ENCODE assay signal across 19 cellular contexts in genomic region chr2:128568106-128568505, GRCh38.
"Had no signal": no experiment of that assay in that cellular context is flagged by ENCODE, and none has a peak within 500 bp of the region (broad histone marks: within the 10 kb centered on the region; RNA-seq: fewer than 3 reads in every experiment).

No MANE protein-coding gene starts in this region.

- FAIRE-seq: colon, TTC549 had no signal

- H3K27ac Mint-ChIP-seq: activated CD4-positive, alpha-beta T cell treated with anti-CD3 and anti-CD28 coated beads for 36 hours; activated naive CD8-positive, alpha-beta T cell; memory B cell; naive thymus-derived CD8-positive, alpha-beta T cell; stimulated activated naive B cell treated with anti-CD40 and anti-IgM and Interleukin-4, amounts not matched to agents 10 μg/mL and 1 μg/mL and 100 μg/mL, for 72 hours; T-helper 2 cell treated with Interferon-gamma antibody and Interleukin-4, amounts not matched to agents 5 μg/mL and 100 μg/mL, for 36 hours had no signal

- H3K4me1 ChIP-seq: body of pancreas, gastrocnemius medialis, parathyroid adenoma had no signal

- H3K27me3 Mint-ChIP-seq: activated naive CD8-positive, alpha-beta T cell had no signal

- H3K4me2 ChIP-seq: SK-N-SH had no signal

- H3K4me3 Mint-ChIP-seq: activated CD4-positive, alpha-beta T cell treated with anti-CD3 and anti-CD28 coated beads for 36 hours; activated naive CD8-positive, alpha-beta T cell; memory B cell; naive thymus-derived CD8-positive, alpha-beta T cell; stimulated activated naive B cell treated with anti-CD40 and anti-IgM and Interleukin-4, amounts not matched to agents 10 μg/mL and 1 μg/mL and 100 μg/mL, for 72 hours; T-helper 2 cell treated with Interferon-gamma antibody and Interleukin-4, amounts not matched to agents 5 μg/mL and 100 μg/mL, for 36 hours had no signal

- DNase-seq: activated CD4-positive, alpha-beta T cell treated with anti-CD3 and anti-CD28 coated beads for 36 hours; activated CD4-positive, alpha-beta T cell treated with anti-CD3 and anti-CD28 coated beads, Interleukin-2, amount 50 U/mL, for 48 hours; amniotic stem cell; body of pancreas; gastrocnemius medialis; islet precursor cell; left ventricle myocardium inferior; naive thymus-derived CD8-positive, alpha-beta T cell; SK-N-SH; stimulated activated CD4-positive, alpha-beta T cell treated with anti-CD3 and anti-CD28 coated beads, Interleukin-4, amount 100 ng/mL, for 4 hours; stimulated activated naive B cell treated with anti-CD40 and anti-IgM and Interleukin-4, amounts not matched to agents 10 μg/mL and 1 μg/mL and 100 μg/mL, for 72 hours had no signal

- H3K4me3 ChIP-seq: body of pancreas, gastrocnemius medialis, left ventricle myocardium inferior, thoracic aorta had no signal

- H2AFZ ChIP-seq: parathyroid adenoma had no signal

- H3K9ac ChIP-seq: parathyroid adenoma, SK-N-SH had no signal

- H3K36me3 Mint-ChIP-seq: activated naive CD8-positive, alpha-beta T cell; memory B cell; naive thymus-derived CD8-positive, alpha-beta T cell; stimulated activated naive B cell treated with anti-CD40 and anti-IgM and Interleukin-4, amounts not matched to agents 10 μg/mL and 1 μg/mL and 100 μg/mL, for 72 hours had no signal

- ATAC-seq: activated CD4-positive, alpha-beta T cell treated with anti-CD3 and anti-CD28 coated beads for 36 hours; body of pancreas; gastrocnemius medialis; naive thymus-derived CD8-positive, alpha-beta T cell; sciatic nerve; stimulated activated naive B cell treated with anti-CD40 and anti-IgM and Interleukin-4, amounts not matched to agents 10 μg/mL and 1 μg/mL and 100 μg/mL, for 72 hours had no signal

- H3K4me1 Mint-ChIP-seq: activated CD4-positive, alpha-beta T cell treated with anti-CD3 and anti-CD28 coated beads for 36 hours; memory B cell; naive thymus-derived CD8-positive, alpha-beta T cell; stimulated activated naive B cell treated with anti-CD40 and anti-IgM and Interleukin-4, amounts not matched to agents 10 μg/mL and 1 μg/mL and 100 μg/mL, for 72 hours had no signal

- H3K27me3 ChIP-seq: body of pancreas, gastrocnemius medialis had no signal

- H3K9me3 ChIP-seq: body of pancreas, gastrocnemius medialis, left ventricle myocardium inferior, SK-N-SH, thoracic aorta had no signal

- H3K9me3 Mint-ChIP-seq: memory B cell; naive thymus-derived CD8-positive, alpha-beta T cell; stimulated activated naive B cell treated with anti-CD40 and anti-IgM and Interleukin-4, amounts not matched to agents 10 μg/mL and 1 μg/mL and 100 μg/mL, for 72 hours; T-helper 2 cell treated with Interferon-gamma antibody and Interleukin-4, amounts not matched to agents 5 μg/mL and 100 μg/mL, for 36 hours had no signal

- H3K79me2 ChIP-seq: parathyroid adenoma had no signal

- H3K36me3 ChIP-seq: gastrocnemius medialis, left ventricle myocardium inferior, thoracic aorta had no signal

- H3K27ac ChIP-seq: body of pancreas, gastrocnemius medialis, left ventricle myocardium inferior, parathyroid adenoma, thoracic aorta had no signal
